In the genomic region with DNA sequence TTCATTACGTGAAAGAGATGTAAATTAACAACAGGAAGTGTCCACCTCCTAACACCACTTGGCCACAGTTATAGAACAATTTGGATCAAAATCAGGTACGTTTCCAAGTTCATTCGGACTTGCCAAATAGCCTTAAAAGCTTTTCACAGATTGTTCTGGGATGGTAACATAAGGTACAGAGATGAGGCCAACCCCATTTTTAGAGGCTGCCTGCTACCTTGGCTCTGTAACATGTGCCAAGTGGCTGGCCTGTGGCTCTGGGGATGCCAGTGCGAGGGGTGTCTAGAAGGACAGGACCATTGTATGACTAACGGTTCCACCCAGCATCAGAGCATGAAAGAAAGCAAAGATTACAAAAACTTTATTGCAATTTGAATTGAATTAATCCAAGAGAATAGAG, we compare ENCODE assay signal across 31 cellular contexts.
"Had no signal": no experiment of that assay in that cellular context is flagged by ENCODE, and none has a peak within 500 bp of the region (broad histone marks: within the 10 kb centered on the region; RNA-seq: fewer than 3 reads in every experiment).

No MANE protein-coding gene starts in this region.

- H3K4me3 Mint-ChIP-seq: activated B cell treated with CpG ODN at 0.5 μM for 24 hours; activated CD8-positive, alpha-beta T cell treated with anti-CD3 and anti-CD28 coated beads for 36 hours; activated naive CD8-positive, alpha-beta T cell; activated T-cell treated with anti-CD3 and anti-CD28 coated beads, Interleukin-2, amount 50 U/mL, for 4 hours; activated T-helper 17 cell treated with anti-CD3 and anti-CD28 coated beads, Interleukin-2, amount 50 U/mL, for 72 hours; central memory CD8-positive, alpha-beta T cell; dendritic cell treated with granulocyte-macrophage colony-stimulating factor and Interleukin-4, amounts not matched to agents 40 ng/mL and 50 ng/mL, for 4 days; endodermal cell; T-helper 17 cell; T-helper 2 cell treated with Interferon-gamma antibody and Interleukin-4, amounts not matched to agents 5 μg/mL and 100 μg/mL, for 36 hours had no signal

- H3K36me3 Mint-ChIP-seq: activated naive CD8-positive, alpha-beta T cell had no signal

- H3K36me3 ChIP-seq: brain microvascular endothelial cell had no signal

- H3K27me3 ChIP-seq: brain microvascular endothelial cell, dorsolateral prefrontal cortex had no signal

- H3K9me3 Mint-ChIP-seq: activated B cell treated with CpG ODN at 0.5 μM for 24 hours; activated CD8-positive, alpha-beta T cell treated with anti-CD3 and anti-CD28 coated beads for 36 hours; activated T-cell treated with anti-CD3 and anti-CD28 coated beads, Interleukin-2, amount 50 U/mL, for 4 hours; activated T-helper 17 cell treated with anti-CD3 and anti-CD28 coated beads, Interleukin-2, amount 50 U/mL, for 72 hours; central memory CD8-positive, alpha-beta T cell; endodermal cell; T-helper 2 cell treated with Interferon-gamma antibody and Interleukin-4, amounts not matched to agents 5 μg/mL and 100 μg/mL, for 36 hours had no signal

- ATAC-seq: activated CD4-positive, CD25-positive, alpha-beta regulatory T cell treated with anti-CD3 and anti-CD28 coated beads, Interleukin-2, amount 50 U/mL, for 24 hours; activated CD8-positive, alpha-beta T cell treated with anti-CD3 and anti-CD28 coated beads for 36 hours; activated T-cell treated with anti-CD3 and anti-CD28 coated beads, Interleukin-2, amount 50 U/mL, for 4 hours; activated T-helper 17 cell treated with anti-CD3 and anti-CD28 coated beads, Interleukin-2, amount 50 U/mL, for 72 hours; esophagus mucosa; T-helper 17 cell had no signal

- DNase-seq: activated B cell treated with CpG ODN at 0.5 μM for 24 hours; activated CD4-positive, alpha-beta T cell treated with anti-CD3 and anti-CD28 coated beads for 48 hours; activated CD4-positive, alpha-beta T cell treated with anti-CD3 and anti-CD28 coated beads, Interleukin-2, amount 50 U/mL, for 1 hour; activated CD4-positive, alpha-beta T cell treated with anti-CD3 and anti-CD28 coated beads, Interleukin-2, amount 50 U/mL, for 48 hours; activated CD8-positive, alpha-beta memory T cell treated with anti-CD3 and anti-CD28 coated beads for 24 hours; activated CD8-positive, alpha-beta T cell treated with anti-CD3 and anti-CD28 coated beads for 36 hours; activated effector memory CD4-positive, alpha-beta T cell treated with Interleukin-2 at 50 U/mL for 16 hours; activated gamma-delta T cell treated with Interleukin-2 at 50 U/mL for 16 hours; activated naive CD4-positive, alpha-beta T cell treated with anti-CD3 and anti-CD28 coated beads, Interleukin-2, amount 50 U/mL, for 16 hours; activated naive CD4-positive, alpha-beta T cell treated with Interleukin-2 at 50 U/mL for 16 hours; activated T-cell treated with anti-CD3 and anti-CD28 coated beads, Interleukin-2, amount 50 U/mL, for 4 hours; amniotic stem cell; anterior cingulate cortex; brain microvascular endothelial cell; effector memory CD4-positive, alpha-beta T cell; endodermal cell; foreskin fibroblast; head of caudate nucleus; hippocampal formation; T-helper 1 cell; T-helper 17 cell; T1000 had no signal

- H3K27ac ChIP-seq: brain microvascular endothelial cell, coronary artery, dorsolateral prefrontal cortex had no signal

- H3K27me3 Mint-ChIP-seq: activated B cell treated with CpG ODN at 0.5 μM for 24 hours; dendritic cell treated with granulocyte-macrophage colony-stimulating factor and Interleukin-4, amounts not matched to agents 40 ng/mL and 50 ng/mL, for 4 days had no signal

- H3K4me1 Mint-ChIP-seq: T-helper 17 cell had no signal

- H3K27ac Mint-ChIP-seq: activated B cell treated with CpG ODN at 0.5 μM for 24 hours; activated CD8-positive, alpha-beta T cell treated with anti-CD3 and anti-CD28 coated beads for 36 hours; activated naive CD8-positive, alpha-beta T cell; activated T-helper 17 cell treated with anti-CD3 and anti-CD28 coated beads, Interleukin-2, amount 50 U/mL, for 72 hours; dendritic cell treated with granulocyte-macrophage colony-stimulating factor and Interleukin-4, amounts not matched to agents 40 ng/mL and 50 ng/mL, for 4 days; endodermal cell; T-helper 17 cell; T-helper 2 cell treated with Interferon-gamma antibody and Interleukin-4, amounts not matched to agents 5 μg/mL and 100 μg/mL, for 36 hours had no signal

- H3K4me3 ChIP-seq: coronary artery, dorsolateral prefrontal cortex had no signal
